ENCODE assay signal across 1 cellular context in the genomic region with DNA sequence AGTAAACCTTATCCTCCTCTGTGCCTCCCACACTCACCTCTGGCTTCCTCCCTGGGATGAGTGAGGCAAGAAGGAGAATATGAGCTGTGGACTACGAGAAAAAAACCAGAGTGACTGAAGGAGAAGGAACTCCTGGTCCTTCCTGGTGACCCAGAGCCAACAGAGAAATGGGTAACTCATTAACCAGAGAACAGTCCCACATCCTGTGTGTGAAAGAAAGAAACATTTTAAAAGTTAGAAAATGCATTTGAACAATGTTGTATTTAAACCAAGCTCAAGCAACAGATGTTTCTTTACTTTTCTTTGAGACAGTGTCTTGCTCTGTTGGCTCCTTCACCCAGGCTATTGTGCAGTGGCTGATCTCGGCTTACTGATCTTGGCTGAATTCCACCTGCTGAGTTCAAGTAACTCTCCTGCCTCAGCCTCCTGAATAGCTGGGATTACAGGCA.
TF ChIP-seq lines count a peak whose summit lies in the region.

No MANE protein-coding gene starts in this region.

TF ChIP-seq in HepG2, 621 proteins besides CTCF, POLR2A, EP300 and RAD21 (continued from another document and continues in another):
- peak; percentile 48; the same call in 1 of the 2 replicates for TF ChIP-seq AHDC1 (CRISPR knock-in tag; IDR thresholded peaks at IDR 0.05; ENCODE audit: borderline replicate concordance)
- TF ChIP-seq SAP130 (CRISPR knock-in tag; IDR thresholded peaks at IDR 0.05; ENCODE audit: low read depth), result peak; percentile 38; the same call in 1 of the 2 replicates
- TF ChIP-seq ZKSCAN5 (CRISPR knock-in tag; IDR thresholded peaks at IDR 0.05), result no peak
- TF ChIP-seq ZNF75D (CRISPR knock-in tag; IDR thresholded peaks at IDR 0.05; ENCODE audit: borderline replicate concordance), result no peak
- no peak for TF ChIP-seq ATF7-NPFF (CRISPR knock-in tag; IDR thresholded peaks at IDR 0.05; ENCODE audit: low read depth)
- TF ChIP-seq, protein P1, sequence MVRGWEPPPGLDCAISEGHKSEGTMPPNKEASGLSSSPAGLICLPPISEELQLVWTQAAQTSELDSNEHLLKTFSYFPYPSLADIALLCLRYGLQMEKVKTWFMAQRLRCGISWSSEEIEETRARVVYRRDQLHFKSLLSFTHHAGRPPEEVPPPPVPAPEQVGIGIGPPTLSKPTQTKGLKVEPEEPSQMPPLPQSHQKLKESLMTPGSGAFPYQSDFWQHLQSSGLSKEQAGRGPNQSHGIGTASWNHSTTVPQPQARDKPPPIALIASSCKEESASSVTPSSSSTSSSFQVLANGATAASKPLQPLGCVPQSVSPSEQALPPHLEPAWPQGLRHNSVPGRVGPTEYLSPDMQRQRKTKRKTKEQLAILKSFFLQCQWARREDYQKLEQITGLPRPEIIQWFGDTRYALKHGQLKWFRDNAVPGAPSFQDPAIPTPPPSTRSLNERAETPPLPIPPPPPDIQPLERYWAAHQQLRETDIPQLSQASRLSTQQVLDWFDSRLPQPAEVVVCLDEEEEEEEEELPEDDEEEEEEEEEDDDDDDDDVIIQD (CRISPR knock-in tag; IDR thresholded peaks at IDR 0.05; ENCODE audit: low read depth), result 0 out of 2 replicates have a peak, but pooled peaks have one; percentile 37
- TF ChIP-seq ZNF567 (CRISPR knock-in tag; IDR thresholded peaks at IDR 0.05; ENCODE audit: borderline replicate concordance), result no peak
- TF ChIP-seq, protein P2, sequence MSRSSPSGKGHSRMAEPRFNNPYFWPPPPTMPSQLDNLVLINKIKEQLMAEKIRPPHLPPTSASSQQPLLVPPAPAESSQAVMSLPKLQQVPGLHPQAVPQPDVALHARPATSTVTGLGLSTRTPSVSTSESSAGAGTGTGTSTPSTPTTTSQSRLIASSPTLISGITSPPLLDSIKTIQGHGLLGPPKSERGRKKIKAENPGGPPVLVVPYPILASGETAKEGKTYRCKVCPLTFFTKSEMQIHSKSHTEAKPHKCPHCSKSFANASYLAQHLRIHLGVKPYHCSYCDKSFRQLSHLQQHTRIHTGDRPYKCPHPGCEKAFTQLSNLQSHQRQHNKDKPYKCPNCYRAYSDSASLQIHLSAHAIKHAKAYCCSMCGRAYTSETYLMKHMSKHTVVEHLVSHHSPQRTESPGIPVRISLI (CRISPR knock-in tag; IDR thresholded peaks at IDR 0.05; ENCODE audit: borderline replicate concordance), result peak; percentile 79
- TF ChIP-seq ZFYVE20 (CRISPR knock-in tag; IDR thresholded peaks at IDR 0.05; ENCODE audit: borderline replicate concordance, low read depth), result no peak
- no peak for TF ChIP-seq ZMYM3 (CRISPR knock-in tag; IDR thresholded peaks at IDR 0.05)
- 0 out of 2 replicates have a peak, but pooled peaks have one; percentile 20 for TF ChIP-seq HMG20A (CRISPR knock-in tag; IDR thresholded peaks at IDR 0.05; ENCODE audit: borderline replicate concordance)
- TF ChIP-seq HNF1B (CRISPR knock-in tag; IDR thresholded peaks at IDR 0.05), result peak; percentile 60; the same call in 1 of the 2 replicates
- 0 out of 2 replicates have a peak, but pooled peaks have one; percentile 10 for TF ChIP-seq SOX5 (CRISPR knock-in tag; IDR thresholded peaks at IDR 0.05; ENCODE audit: borderline replicate concordance)
- TF ChIP-seq NCOR1 (IDR thresholded peaks at IDR 0.05; ENCODE audit: borderline replicate concordance, low read length), result no peak
- no peak for TF ChIP-seq ZNF383 (CRISPR knock-in tag; IDR thresholded peaks at IDR 0.05; ENCODE audit: borderline replicate concordance)
- no peak for TF ChIP-seq ZNF83 (CRISPR knock-in tag; IDR thresholded peaks at IDR 0.05; ENCODE audit: borderline replicate concordance)
- no peak for TF ChIP-seq SPEN (CRISPR knock-in tag; IDR thresholded peaks at IDR 0.05; ENCODE audit: low read depth)
- no peak for TF ChIP-seq ZNF790 (CRISPR knock-in tag; IDR thresholded peaks at IDR 0.05; ENCODE audit: borderline replicate concordance)
- TF ChIP-seq TFDP1 (CRISPR knock-in tag; IDR thresholded peaks at IDR 0.05; ENCODE audit: borderline replicate concordance), result no peak
- no peak for TF ChIP-seq AGO2 (optimal IDR thresholded peaks at IDR 0.05; ENCODE audit: low read depth, low read length)
- no peak for TF ChIP-seq POLR2AphosphoS2 (IDR thresholded peaks at IDR 0.05; ENCODE audit: low read depth, low read length)
- TF ChIP-seq ZFP36L2 (CRISPR knock-in tag; IDR thresholded peaks at IDR 0.05), result no peak
- TF ChIP-seq, protein P3, sequence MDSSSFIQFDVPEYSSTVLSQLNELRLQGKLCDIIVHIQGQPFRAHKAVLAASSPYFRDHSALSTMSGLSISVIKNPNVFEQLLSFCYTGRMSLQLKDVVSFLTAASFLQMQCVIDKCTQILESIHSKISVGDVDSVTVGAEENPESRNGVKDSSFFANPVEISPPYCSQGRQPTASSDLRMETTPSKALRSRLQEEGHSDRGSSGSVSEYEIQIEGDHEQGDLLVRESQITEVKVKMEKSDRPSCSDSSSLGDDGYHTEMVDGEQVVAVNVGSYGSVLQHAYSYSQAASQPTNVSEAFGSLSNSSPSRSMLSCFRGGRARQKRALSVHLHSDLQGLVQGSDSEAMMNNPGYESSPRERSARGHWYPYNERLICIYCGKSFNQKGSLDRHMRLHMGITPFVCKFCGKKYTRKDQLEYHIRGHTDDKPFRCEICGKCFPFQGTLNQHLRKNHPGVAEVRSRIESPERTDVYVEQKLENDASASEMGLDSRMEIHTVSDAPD (CRISPR knock-in tag; IDR thresholded peaks at IDR 0.05), result no peak
- TF ChIP-seq ZNF460 (CRISPR knock-in tag; IDR thresholded peaks at IDR 0.05; ENCODE audit: borderline replicate concordance), result no peak
- TF ChIP-seq, protein P4, sequence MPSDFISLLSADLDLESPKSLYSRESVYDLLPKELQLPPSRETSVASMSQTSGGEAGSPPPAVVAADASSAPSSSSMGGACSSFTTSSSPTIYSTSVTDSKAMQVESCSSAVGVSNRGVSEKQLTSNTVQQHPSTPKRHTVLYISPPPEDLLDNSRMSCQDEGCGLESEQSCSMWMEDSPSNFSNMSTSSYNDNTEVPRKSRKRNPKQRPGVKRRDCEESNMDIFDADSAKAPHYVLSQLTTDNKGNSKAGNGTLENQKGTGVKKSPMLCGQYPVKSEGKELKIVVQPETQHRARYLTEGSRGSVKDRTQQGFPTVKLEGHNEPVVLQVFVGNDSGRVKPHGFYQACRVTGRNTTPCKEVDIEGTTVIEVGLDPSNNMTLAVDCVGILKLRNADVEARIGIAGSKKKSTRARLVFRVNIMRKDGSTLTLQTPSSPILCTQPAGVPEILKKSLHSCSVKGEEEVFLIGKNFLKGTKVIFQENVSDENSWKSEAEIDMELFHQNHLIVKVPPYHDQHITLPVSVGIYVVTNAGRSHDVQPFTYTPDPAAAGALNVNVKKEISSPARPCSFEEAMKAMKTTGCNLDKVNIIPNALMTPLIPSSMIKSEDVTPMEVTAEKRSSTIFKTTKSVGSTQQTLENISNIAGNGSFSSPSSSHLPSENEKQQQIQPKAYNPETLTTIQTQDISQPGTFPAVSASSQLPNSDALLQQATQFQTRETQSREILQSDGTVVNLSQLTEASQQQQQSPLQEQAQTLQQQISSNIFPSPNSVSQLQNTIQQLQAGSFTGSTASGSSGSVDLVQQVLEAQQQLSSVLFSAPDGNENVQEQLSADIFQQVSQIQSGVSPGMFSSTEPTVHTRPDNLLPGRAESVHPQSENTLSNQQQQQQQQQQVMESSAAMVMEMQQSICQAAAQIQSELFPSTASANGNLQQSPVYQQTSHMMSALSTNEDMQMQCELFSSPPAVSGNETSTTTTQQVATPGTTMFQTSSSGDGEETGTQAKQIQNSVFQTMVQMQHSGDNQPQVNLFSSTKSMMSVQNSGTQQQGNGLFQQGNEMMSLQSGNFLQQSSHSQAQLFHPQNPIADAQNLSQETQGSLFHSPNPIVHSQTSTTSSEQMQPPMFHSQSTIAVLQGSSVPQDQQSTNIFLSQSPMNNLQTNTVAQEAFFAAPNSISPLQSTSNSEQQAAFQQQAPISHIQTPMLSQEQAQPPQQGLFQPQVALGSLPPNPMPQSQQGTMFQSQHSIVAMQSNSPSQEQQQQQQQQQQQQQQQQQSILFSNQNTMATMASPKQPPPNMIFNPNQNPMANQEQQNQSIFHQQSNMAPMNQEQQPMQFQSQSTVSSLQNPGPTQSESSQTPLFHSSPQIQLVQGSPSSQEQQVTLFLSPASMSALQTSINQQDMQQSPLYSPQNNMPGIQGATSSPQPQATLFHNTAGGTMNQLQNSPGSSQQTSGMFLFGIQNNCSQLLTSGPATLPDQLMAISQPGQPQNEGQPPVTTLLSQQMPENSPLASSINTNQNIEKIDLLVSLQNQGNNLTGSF (CRISPR knock-in tag; IDR thresholded peaks at IDR 0.05), result no peak
- 0 out of 2 replicates have a peak, but pooled peaks have one; percentile 28 for TF ChIP-seq HDAC2 (CRISPR knock-in tag; IDR thresholded peaks at IDR 0.05)
- TF ChIP-seq ZNF296 (CRISPR knock-in tag; conservative IDR thresholded peaks at IDR 0.05), result no peak
- 0 out of 2 replicates have a peak, but pooled peaks have one; percentile 38 for TF ChIP-seq ZNF124 (CRISPR knock-in tag; IDR thresholded peaks at IDR 0.05)
- no peak for TF ChIP-seq ZNF629 (CRISPR knock-in tag; conservative IDR thresholded peaks at IDR 0.05)
- no peak for TF ChIP-seq MTA1 (CRISPR knock-in tag; IDR thresholded peaks at IDR 0.05; ENCODE audit: borderline replicate concordance)
- peak; percentile 61; the same call in 1 of the 2 replicates for TF ChIP-seq ARID5B (CRISPR knock-in tag; IDR thresholded peaks at IDR 0.05)
- no peak for TF ChIP-seq ZNF282 (IDR thresholded peaks at IDR 0.05; ENCODE audit: partially characterized antibody)
- no peak for TF ChIP-seq GTF3A (CRISPR knock-in tag; conservative IDR thresholded peaks at IDR 0.05)
